In genomic region chr14:102592969-102593840, GRCh38 we compare ENCODE assay signal across 1 cellular context.
TF ChIP-seq lines count a peak whose summit lies in the region.

No MANE protein-coding gene starts in this region.

TF ChIP-seq in K562, 482 proteins besides CTCF, POLR2A, EP300 and RAD21 (continued from another document):
- TF ChIP-seq ZBTB9 (CRISPR knock-in tag; IDR thresholded peaks at IDR 0.05) (no peak), PRPF4 (IDR thresholded peaks at IDR 0.05; ENCODE audit: insufficient read depth, low read depth, low read length, poor library complexity, severe bottlenecking) (no peak), CBFB (CRISPR knock-in tag; IDR thresholded peaks at IDR 0.05) (no peak), KAT7 (CRISPR knock-in tag; IDR thresholded peaks at IDR 0.05; ENCODE audit: borderline replicate concordance) (0 out of 2 replicates have a peak, but pooled peaks have one; percentile 62), GABPB1 (CRISPR knock-in tag; IDR thresholded peaks at IDR 0.05) (0 out of 2 replicates have a peak, but pooled peaks have one; percentile 38), ATF7 (IDR thresholded peaks at IDR 0.05) (0 out of 2 replicates have a peak, but pooled peaks have one; percentile 14), SAFB (IDR thresholded peaks at IDR 0.05; ENCODE audit: borderline replicate concordance, low read depth, low read length) (peak; percentile 95), MCM7 (IDR thresholded peaks at IDR 0.05) (no peak), NKRF (IDR thresholded peaks at IDR 0.05; ENCODE audit: borderline replicate concordance) (peak; percentile 36; the same call in 1 of the 2 replicates), ZFX (CRISPR knock-in tag; IDR thresholded peaks at IDR 0.05) (peak; percentile 36; the same call in 1 of the 2 replicates), MXI1 (IDR thresholded peaks at IDR 0.05; ENCODE audit: low read depth, low read length) (0 out of 2 replicates have a peak, but pooled peaks have one; percentile 26), HDAC1 (IDR thresholded peaks at IDR 0.05) (0 out of 4 replicates have a peak, but pooled peaks of 1 of the 2 experiments have one; percentile 59)
